ENCODE assay signal across 1 cellular context in the genomic region with DNA sequence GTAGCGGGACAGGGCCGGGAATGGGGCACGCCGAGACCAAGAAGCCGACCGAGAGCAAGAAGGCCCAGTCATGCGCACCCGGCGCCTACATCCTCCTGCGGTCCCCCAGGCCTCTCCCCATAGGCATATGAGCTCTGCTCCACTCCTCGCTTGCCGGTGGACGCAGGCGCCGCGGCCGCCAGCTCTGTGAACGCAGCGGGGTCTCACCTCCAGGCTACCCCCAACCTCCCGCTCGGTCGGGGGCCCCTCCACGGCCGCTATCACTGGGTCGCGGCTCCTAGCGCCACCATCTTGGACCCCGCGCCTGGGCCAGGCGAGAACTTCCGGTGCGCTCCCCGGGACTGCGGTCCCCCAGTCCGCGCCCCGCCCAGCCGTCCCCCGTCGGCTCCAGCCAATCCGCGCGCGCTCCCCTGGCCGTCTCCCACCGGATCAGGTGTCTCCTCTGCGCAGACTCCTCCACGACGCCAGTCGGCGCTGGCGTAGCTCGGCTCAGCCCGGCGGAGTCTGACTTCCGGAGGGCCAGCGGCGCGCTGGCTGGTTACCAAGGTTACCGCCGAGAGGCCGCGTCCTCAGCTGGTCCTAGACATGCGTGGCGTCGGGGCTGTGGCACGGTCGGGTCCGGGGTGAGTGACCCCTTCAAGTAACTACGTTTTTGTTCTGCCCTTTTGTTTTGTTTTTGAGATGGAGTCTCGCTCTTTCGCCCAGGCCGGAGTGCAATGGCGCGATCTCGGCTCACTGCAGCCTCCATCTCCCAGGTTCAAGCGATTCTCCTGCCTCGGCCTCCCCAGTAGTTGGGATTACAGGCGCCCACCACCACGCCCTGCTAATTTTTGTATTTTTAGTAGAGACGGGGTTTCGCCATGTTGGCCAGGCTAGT.
TF ChIP-seq lines count a peak whose summit lies in the region.

Gene ZNF594, minus strand, starts transcription at position 328 of the 877 bp plus-strand sequence. CDS start 7,612 bp downstream, outside the sequence.

TF ChIP-seq in HEK293, 187 proteins besides CTCF, POLR2A, EP300 and RAD21 (continued from another document and continues in another):
- TF ChIP-seq, protein P1, sequence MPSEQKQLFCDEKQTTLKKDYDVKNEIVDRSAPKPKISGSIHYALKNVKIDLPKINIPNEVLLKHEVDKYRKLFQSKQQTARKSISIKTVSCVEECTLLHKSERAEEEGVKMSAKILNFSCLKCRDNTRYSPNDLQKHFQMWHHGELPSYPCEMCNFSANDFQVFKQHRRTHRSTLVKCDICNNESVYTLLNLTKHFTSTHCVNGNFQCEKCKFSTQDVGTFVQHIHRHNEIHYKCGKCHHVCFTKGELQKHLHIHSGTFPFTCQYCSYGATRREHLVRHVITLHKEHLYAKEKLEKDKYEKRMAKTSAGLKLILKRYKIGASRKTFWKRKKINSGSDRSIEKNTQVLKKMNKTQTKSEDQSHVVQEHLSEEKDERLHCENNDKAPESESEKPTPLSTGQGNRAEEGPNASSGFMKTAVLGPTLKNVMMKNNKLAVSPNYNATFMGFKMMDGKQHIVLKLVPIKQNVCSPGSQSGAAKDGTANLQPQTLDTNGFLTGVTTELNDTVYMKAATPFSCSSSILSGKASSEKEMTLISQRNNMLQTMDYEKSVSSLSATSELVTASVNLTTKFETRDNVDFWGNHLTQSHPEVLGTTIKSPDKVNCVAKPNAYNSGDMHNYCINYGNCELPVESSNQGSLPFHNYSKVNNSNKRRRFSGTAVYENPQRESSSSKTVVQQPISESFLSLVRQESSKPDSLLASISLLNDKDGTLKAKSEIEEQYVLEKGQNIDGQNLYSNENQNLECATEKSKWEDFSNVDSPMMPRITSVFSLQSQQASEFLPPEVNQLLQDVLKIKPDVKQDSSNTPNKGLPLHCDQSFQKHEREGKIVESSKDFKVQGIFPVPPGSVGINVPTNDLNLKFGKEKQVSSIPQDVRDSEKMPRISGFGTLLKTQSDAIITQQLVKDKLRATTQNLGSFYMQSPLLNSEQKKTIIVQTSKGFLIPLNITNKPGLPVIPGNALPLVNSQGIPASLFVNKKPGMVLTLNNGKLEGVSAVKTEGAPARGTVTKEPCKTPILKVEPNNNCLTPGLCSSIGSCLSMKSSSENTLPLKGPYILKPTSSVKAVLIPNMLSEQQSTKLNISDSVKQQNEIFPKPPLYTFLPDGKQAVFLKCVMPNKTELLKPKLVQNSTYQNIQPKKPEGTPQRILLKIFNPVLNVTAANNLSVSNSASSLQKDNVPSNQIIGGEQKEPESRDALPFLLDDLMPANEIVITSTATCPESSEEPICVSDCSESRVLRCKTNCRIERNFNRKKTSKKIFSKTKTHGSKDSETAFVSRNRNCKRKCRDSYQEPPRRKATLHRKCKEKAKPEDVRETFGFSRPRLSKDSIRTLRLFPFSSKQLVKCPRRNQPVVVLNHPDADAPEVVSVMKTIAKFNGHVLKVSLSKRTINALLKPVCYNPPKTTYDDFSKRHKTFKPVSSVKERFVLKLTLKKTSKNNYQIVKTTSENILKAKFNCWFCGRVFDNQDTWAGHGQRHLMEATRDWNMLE (tag by site-specific recombination; conservative IDR thresholded peaks at IDR 0.05; ENCODE audit: low read depth), result peak; percentile 97
- TF ChIP-seq OVOL3 (tag by site-specific recombination; IDR thresholded peaks at IDR 0.05) (peak; percentile 18; the same call in 1 of the 2 replicates), ZNF112 (tag by site-specific recombination; IDR thresholded peaks at IDR 0.05) (no peak), ZNF16 (tag by site-specific recombination; IDR thresholded peaks at IDR 0.05; ENCODE audit: low read depth) (no peak), ZNF140 (tag by site-specific recombination; IDR thresholded peaks at IDR 0.05) (no peak), HOXD13 (CRISPR knock-in tag; IDR thresholded peaks at IDR 0.05; ENCODE audit: borderline replicate concordance) (no peak), KLF8 (tag by site-specific recombination; IDR thresholded peaks at IDR 0.05) (peak; percentile 72; the same call in 1 of the 2 replicates), ZNF621 (tag by site-specific recombination; IDR thresholded peaks at IDR 0.05) (no peak), ZNF175 (tag by site-specific recombination; IDR thresholded peaks at IDR 0.05) (no peak), ZNF548 (tag by site-specific recombination; IDR thresholded peaks at IDR 0.05) (no peak), KLF16 (tag by site-specific recombination; IDR thresholded peaks at IDR 0.05) (peak; percentile 61; the same call in 1 of the 2 replicates), YY1 (tag by site-specific recombination; IDR thresholded peaks at IDR 0.05) (peak; percentile 88), ZNF629 (tag by site-specific recombination; IDR thresholded peaks at IDR 0.05) (peak; percentile 75), ZBTB7A (tag by site-specific recombination; IDR thresholded peaks at IDR 0.05; ENCODE audit: low read depth) (peak; percentile 72), ZNF623 (tag by site-specific recombination; IDR thresholded peaks at IDR 0.05) (0 out of 2 replicates have a peak, but pooled peaks have one; percentile 14), GLIS2 (tag by site-specific recombination; IDR thresholded peaks at IDR 0.05) (peak; percentile 97), ZBTB17 (tag by site-specific recombination; IDR thresholded peaks at IDR 0.05) (peak; percentile 75), REST (tag by site-specific recombination; IDR thresholded peaks at IDR 0.05) (peak; percentile 12; the same call in 1 of the 2 replicates), ZBTB1 (tag by site-specific recombination; IDR thresholded peaks at IDR 0.05) (no peak), BCL11A (tag by site-specific recombination; IDR thresholded peaks at IDR 0.05; ENCODE audit: low read depth) (no peak), ZNF501 (tag by site-specific recombination; IDR thresholded peaks at IDR 0.05) (peak; percentile 85), GFI1B (tag by site-specific recombination; IDR thresholded peaks at IDR 0.05) (no peak; the same call in 1 of the 2 replicates), ZNF354C (tag by site-specific recombination; IDR thresholded peaks at IDR 0.05; ENCODE audit: borderline replicate concordance, low read depth) (no peak), ZNF843 (tag by site-specific recombination; IDR thresholded peaks at IDR 0.05) (0 out of 2 replicates have a peak, but pooled peaks have one; percentile 12), ZNF555 (tag by site-specific recombination; conservative IDR thresholded peaks at IDR 0.05) (no peak), KLF10 (tag by site-specific recombination; IDR thresholded peaks at IDR 0.05) (peak; percentile 90), ZNF473 (tag by site-specific recombination; IDR thresholded peaks at IDR 0.05) (no peak), ZNF391 (tag by site-specific recombination; IDR thresholded peaks at IDR 0.05; ENCODE audit: borderline replicate concordance, low read depth) (no peak; the same call in 1 of the 2 replicates), SP3 (tag by site-specific recombination; IDR thresholded peaks at IDR 0.05) (peak; percentile 82), ZNF558 (tag by site-specific recombination; IDR thresholded peaks at IDR 0.05) (no peak), ZNF600 (tag by site-specific recombination; IDR thresholded peaks at IDR 0.05) (peak; percentile 74), ZNF530 (tag by site-specific recombination; IDR thresholded peaks at IDR 0.05; ENCODE audit: low read depth) (no peak), ZNF248 (tag by site-specific recombination; IDR thresholded peaks at IDR 0.05) (no peak), ZSCAN16 (tag by site-specific recombination; IDR thresholded peaks at IDR 0.05) (0 out of 2 replicates have a peak, but pooled peaks have one; percentile 47), ZNF184 (tag by site-specific recombination; IDR thresholded peaks at IDR 0.05) (no peak), ZNF157 (tag by site-specific recombination; IDR thresholded peaks at IDR 0.05) (no peak), ZNF221 (tag by site-specific recombination; IDR thresholded peaks at IDR 0.05; ENCODE audit: borderline replicate concordance) (no peak), ZNF529 (tag by site-specific recombination; IDR thresholded peaks at IDR 0.05; ENCODE audit: insufficient replicate concordance) (no peak), ZNF747 (tag by site-specific recombination; IDR thresholded peaks at IDR 0.05) (no peak), ZNF302 (tag by site-specific recombination; IDR thresholded peaks at IDR 0.05; ENCODE audit: low read depth) (no peak), ZNF132 (tag by site-specific recombination; IDR thresholded peaks at IDR 0.05; ENCODE audit: borderline replicate concordance) (no peak)
- TF ChIP-seq, protein P2, sequence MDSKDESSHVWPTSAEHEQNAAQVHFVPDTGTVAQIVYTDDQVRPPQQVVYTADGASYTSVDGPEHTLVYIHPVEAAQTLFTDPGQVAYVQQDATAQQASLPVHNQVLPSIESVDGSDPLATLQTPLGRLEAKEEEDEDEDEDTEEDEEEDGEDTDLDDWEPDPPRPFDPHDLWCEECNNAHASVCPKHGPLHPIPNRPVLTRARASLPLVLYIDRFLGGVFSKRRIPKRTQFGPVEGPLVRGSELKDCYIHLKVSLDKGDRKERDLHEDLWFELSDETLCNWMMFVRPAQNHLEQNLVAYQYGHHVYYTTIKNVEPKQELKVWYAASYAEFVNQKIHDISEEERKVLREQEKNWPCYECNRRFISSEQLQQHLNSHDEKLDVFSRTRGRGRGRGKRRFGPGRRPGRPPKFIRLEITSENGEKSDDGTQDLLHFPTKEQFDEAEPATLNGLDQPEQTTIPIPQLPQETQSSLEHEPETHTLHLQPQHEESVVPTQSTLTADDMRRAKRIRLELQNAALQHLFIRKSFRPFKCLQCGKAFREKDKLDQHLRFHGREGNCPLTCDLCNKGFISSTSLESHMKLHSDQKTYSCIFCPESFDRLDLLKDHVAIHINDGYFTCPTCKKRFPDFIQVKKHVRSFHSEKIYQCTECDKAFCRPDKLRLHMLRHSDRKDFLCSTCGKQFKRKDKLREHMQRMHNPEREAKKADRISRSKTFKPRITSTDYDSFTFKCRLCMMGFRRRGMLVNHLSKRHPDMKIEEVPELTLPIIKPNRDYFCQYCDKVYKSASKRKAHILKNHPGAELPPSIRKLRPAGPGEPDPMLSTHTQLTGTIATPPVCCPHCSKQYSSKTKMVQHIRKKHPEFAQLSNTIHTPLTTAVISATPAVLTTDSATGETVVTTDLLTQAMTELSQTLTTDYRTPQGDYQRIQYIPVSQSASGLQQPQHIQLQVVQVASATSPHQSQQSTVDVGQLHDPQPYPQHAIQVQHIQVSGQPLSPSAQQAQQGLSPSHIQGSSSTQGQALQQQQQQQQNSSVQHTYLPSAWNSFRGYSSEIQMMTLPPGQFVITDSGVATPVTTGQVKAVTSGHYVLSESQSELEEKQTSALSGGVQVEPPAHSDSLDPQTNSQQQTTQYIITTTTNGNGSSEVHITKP (tag by site-specific recombination; IDR thresholded peaks at IDR 0.05), result peak; percentile 66; the same call in 1 of the 2 replicates
- TF ChIP-seq, protein P3, sequence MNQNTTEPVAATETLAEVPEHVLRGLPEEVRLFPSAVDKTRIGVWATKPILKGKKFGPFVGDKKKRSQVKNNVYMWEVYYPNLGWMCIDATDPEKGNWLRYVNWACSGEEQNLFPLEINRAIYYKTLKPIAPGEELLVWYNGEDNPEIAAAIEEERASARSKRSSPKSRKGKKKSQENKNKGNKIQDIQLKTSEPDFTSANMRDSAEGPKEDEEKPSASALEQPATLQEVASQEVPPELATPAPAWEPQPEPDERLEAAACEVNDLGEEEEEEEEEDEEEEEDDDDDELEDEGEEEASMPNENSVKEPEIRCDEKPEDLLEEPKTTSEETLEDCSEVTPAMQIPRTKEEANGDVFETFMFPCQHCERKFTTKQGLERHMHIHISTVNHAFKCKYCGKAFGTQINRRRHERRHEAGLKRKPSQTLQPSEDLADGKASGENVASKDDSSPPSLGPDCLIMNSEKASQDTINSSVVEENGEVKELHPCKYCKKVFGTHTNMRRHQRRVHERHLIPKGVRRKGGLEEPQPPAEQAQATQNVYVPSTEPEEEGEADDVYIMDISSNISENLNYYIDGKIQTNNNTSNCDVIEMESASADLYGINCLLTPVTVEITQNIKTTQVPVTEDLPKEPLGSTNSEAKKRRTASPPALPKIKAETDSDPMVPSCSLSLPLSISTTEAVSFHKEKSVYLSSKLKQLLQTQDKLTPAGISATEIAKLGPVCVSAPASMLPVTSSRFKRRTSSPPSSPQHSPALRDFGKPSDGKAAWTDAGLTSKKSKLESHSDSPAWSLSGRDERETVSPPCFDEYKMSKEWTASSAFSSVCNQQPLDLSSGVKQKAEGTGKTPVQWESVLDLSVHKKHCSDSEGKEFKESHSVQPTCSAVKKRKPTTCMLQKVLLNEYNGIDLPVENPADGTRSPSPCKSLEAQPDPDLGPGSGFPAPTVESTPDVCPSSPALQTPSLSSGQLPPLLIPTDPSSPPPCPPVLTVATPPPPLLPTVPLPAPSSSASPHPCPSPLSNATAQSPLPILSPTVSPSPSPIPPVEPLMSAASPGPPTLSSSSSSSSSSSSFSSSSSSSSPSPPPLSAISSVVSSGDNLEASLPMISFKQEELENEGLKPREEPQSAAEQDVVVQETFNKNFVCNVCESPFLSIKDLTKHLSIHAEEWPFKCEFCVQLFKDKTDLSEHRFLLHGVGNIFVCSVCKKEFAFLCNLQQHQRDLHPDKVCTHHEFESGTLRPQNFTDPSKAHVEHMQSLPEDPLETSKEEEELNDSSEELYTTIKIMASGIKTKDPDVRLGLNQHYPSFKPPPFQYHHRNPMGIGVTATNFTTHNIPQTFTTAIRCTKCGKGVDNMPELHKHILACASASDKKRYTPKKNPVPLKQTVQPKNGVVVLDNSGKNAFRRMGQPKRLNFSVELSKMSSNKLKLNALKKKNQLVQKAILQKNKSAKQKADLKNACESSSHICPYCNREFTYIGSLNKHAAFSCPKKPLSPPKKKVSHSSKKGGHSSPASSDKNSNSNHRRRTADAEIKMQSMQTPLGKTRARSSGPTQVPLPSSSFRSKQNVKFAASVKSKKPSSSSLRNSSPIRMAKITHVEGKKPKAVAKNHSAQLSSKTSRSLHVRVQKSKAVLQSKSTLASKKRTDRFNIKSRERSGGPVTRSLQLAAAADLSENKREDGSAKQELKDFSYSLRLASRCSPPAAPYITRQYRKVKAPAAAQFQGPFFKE (tag by site-specific recombination; IDR thresholded peaks at IDR 0.05; ENCODE audit: borderline replicate concordance), result no peak
